Comparison of ENCODE assay signal across 8 cellular contexts in genomic region chr4:52659722-52660261, GRCh38. TPM values are rescaled to one million over a fixed set of nuclear protein-coding genes. Genes with fewer than 3 reads are reported as not detected.
DNase-seq lines count a peak whose midpoint lies in the region; ATAC-seq and TF ChIP-seq lines count a peak whose summit lies in the region.

No MANE protein-coding gene starts in this region.

- peak overlapping the region; percentile 61 for H3K9ac ChIP-seq in muscle layer of colon (ENCODE audit: low read length)

- TF ChIP-seq POLR2A in upper lobe of left lung (IDR thresholded peaks at IDR 0.05), result no peak

- H3K9me3 ChIP-seq in muscle layer of colon (ENCODE audit: low read length), result no peaks in the 10 kb centered on the region
- H3K9me3 ChIP-seq in upper lobe of left lung, result no peaks in the 10 kb centered on the region

- no peak for TF ChIP-seq EP300 in upper lobe of left lung (IDR thresholded peaks at IDR 0.05)

- peak overlapping the region; percentile 62 for H3K4me3 ChIP-seq in Jurkat, Clone E6-1 (ENCODE audit: low read length)
- H3K4me3 ChIP-seq in fibroblast of mammary gland (ENCODE audit: control insufficient read depth, low read depth, low read length) (peak overlapping the region; percentile 71), muscle layer of colon (ENCODE audit: low read depth in 1 of 2, low read length in 2 of 2) (peak overlapping the region; percentile 72 to 84), upper lobe of left lung (peak overlapping the region; percentile 55 to 88 (median 74))

- H3K27me3 Mint-ChIP-seq in activated T-helper 17 cell treated with anti-CD3 and anti-CD28 coated beads, Interleukin-2, amount 50 U/mL, for 72 hours, result no peaks in the 10 kb centered on the region

- H3K36me3 Mint-ChIP-seq in activated T-helper 17 cell treated with anti-CD3 and anti-CD28 coated beads, Interleukin-2, amount 50 U/mL, for 72 hours (ENCODE audit: low read depth), result peaks cover 6% of the 10 kb centered on the region

- H3K27ac Mint-ChIP-seq in activated T-helper 17 cell treated with anti-CD3 and anti-CD28 coated beads, Interleukin-2, amount 50 U/mL, for 72 hours, result peak overlapping the region; percentile 86

- 1% methylated on average over 13 to 42 of the region's 45 CpGs for WGBS in upper lobe of left lung, 2 donors

- TF ChIP-seq CTCF in fibroblast of mammary gland (conservative IDR thresholded peaks at IDR 0.05; ENCODE audit: control insufficient read depth, insufficient read depth, low read depth, low read length) (no peak), upper lobe of left lung (IDR thresholded peaks at IDR 0.05) (peak in 1 of 6 experiments; percentile 3)

- DNase-seq in EL (peak; percentile 28), fibroblast of mammary gland (ENCODE audit: low read depth) (no peak), upper lobe of left lung (peak; percentile 45 to 93), NOMO-1 treated with DMSO at 0.1 percent for 48 hours (lab: John Stamatoyannopoulos, UW; ENCODE audit: unreplicated experiment) (no peak)
- no peak for DNase-seq in Jurkat, Clone E6-1 (ENCODE audit: low read depth, low spot score)

- peaks cover 3% of the 10 kb centered on the region for H3K9me3 Mint-ChIP-seq in activated T-helper 17 cell treated with anti-CD3 and anti-CD28 coated beads, Interleukin-2, amount 50 U/mL, for 72 hours

- H3K27me3 ChIP-seq in muscle layer of colon (ENCODE audit: control insufficient read depth in 1 of 2, insufficient read depth in 2 of 2, low read length in 2 of 2) (no peaks in the 10 kb centered on the region), upper lobe of left lung (no peaks in the 10 kb centered on the region)

- H3K27ac ChIP-seq in muscle layer of colon (ENCODE audit: low read depth, low read length) (peak overlapping the region; percentile 79), upper lobe of left lung (peak overlapping the region; percentile 87 to 98 (median 94))

- H3K4me1 ChIP-seq in muscle layer of colon (ENCODE audit: insufficient read depth, low read length) (peaks cover 19% of the 10 kb centered on the region), upper lobe of left lung (peaks cover 14 to 31% (median 16%) of the 10 kb centered on the region in 4 donors)

- peak; percentile 31 for ATAC-seq in GM21529 (IDR thresholded peaks at IDR 0.05; ENCODE audit: unreplicated experiment)
- peak; percentile 32 for ATAC-seq in activated T-helper 17 cell treated with anti-CD3 and anti-CD28 coated beads, Interleukin-2, amount 50 U/mL, for 72 hours (replicated peaks)
- peak; percentile 68 to 76 for ATAC-seq in upper lobe of left lung (ENCODE audit: low FRiP score in 2 of 2)

- peak overlapping the region; percentile 83 for H3K4me3 Mint-ChIP-seq in activated T-helper 17 cell treated with anti-CD3 and anti-CD28 coated beads, Interleukin-2, amount 50 U/mL, for 72 hours

- H3K4me1 Mint-ChIP-seq in activated T-helper 17 cell treated with anti-CD3 and anti-CD28 coated beads, Interleukin-2, amount 50 U/mL, for 72 hours, result peaks cover 30% of the 10 kb centered on the region

- no peaks in the 10 kb centered on the region for H3K36me3 ChIP-seq in muscle layer of colon (ENCODE audit: insufficient read depth, low read length)
- H3K36me3 ChIP-seq in upper lobe of left lung, result no peaks in the 10 kb centered on the region

RNA-seq across cellular contexts. Expression of gene USP46, which starts 0.7 kb away (rescaled TPM):
- 11.1 TPM for polyA plus RNA-seq in Jurkat, Clone E6-1 (2012; ENCODE audit: insufficient read depth, insufficient read length)
- total RNA-seq in activated T-helper 17 cell treated with anti-CD3 and anti-CD28 coated beads, Interleukin-2, amount 50 U/mL, for 72 hours, result 10 to 100 TPM in 1 of 2 donors, 1 to 10 TPM in 1; 8.6 to 10.1 TPM
- total RNA-seq in upper lobe of left lung, result 10 to 100 TPM in 3 of 6 donors, 1 to 10 TPM in 3; 4.2 to 14.0 (median 8.2) TPM

Comparison
In these comparisons a context has a peak if more than half of its experiments do, and no peak if none do; other contexts are left out.
1. DNase-seq: peak in EL (single experiment) and upper lobe of left lung (2 of 2); none in Jurkat, Clone E6-1 (single experiment), fibroblast of mammary gland (single experiment) and NOMO-1 treated with DMSO at 0.1 percent for 48 hours (single experiment).
2. Peak in every context shown above with its lines, with median percentiles within 50 percentile points of each other: ATAC-seq and H3K4me3 ChIP-seq.